Comparison of ENCODE assay signal across 1 cellular context in genomic region chr1:171485375-171486047, GRCh38.
TF ChIP-seq lines count a peak whose summit lies in the region.

Gene PRRC2C (plus strand): TSS chr1:171485530. CDS start chr1:171512089, 26,559 bp downstream.

TF ChIP-seq in HepG2, 621 proteins besides CTCF, POLR2A, EP300 and RAD21 (continued from another document and continues in another):
- TF ChIP-seq PREB (CRISPR knock-in tag; IDR thresholded peaks at IDR 0.05) (no peak), ISL2 (CRISPR knock-in tag; IDR thresholded peaks at IDR 0.05) (no peak), ZNF770 (CRISPR knock-in tag; IDR thresholded peaks at IDR 0.05) (no peak), ZNF414 (CRISPR knock-in tag; IDR thresholded peaks at IDR 0.05) (no peak), GABPA (IDR thresholded peaks at IDR 0.05; ENCODE audit: low read depth, low read length) (no peak), GABPA (CRISPR knock-in tag; IDR thresholded peaks at IDR 0.05; ENCODE audit: low read depth) (peak; percentile 65), HOXA7 (CRISPR knock-in tag; IDR thresholded peaks at IDR 0.05) (no peak), FOXO1 (CRISPR knock-in tag; IDR thresholded peaks at IDR 0.05) (no peak), KLF15 (CRISPR knock-in tag; IDR thresholded peaks at IDR 0.05; ENCODE audit: borderline replicate concordance) (no peak), ZFP36L1 (CRISPR knock-in tag; IDR thresholded peaks at IDR 0.05) (0 out of 2 replicates have a peak, but pooled peaks have one; percentile 6), ZMAT3 (CRISPR knock-in tag; conservative IDR thresholded peaks at IDR 0.05) (no peak), SMAD1 (CRISPR knock-in tag; IDR thresholded peaks at IDR 0.05; ENCODE audit: borderline replicate concordance, low read depth) (peak; percentile 92; the same call in 1 of the 2 replicates), ZFP37 (CRISPR knock-in tag; IDR thresholded peaks at IDR 0.05; ENCODE audit: borderline replicate concordance) (no peak), RXRA (CRISPR knock-in tag; IDR thresholded peaks at IDR 0.05) (no peak; the same call in none of the 2 replicates), DMAP1 (CRISPR knock-in tag; IDR thresholded peaks at IDR 0.05) (peak; percentile 55; the same call in 1 of the 2 replicates), GLI4 (CRISPR knock-in tag; IDR thresholded peaks at IDR 0.05; ENCODE audit: borderline replicate concordance) (0 out of 2 replicates have a peak, but pooled peaks have one; percentile 25), ZNF710 (CRISPR knock-in tag; IDR thresholded peaks at IDR 0.05; ENCODE audit: borderline replicate concordance) (no peak), DNMT1 (CRISPR knock-in tag; IDR thresholded peaks at IDR 0.05) (no peak), ZNF687 (CRISPR knock-in tag; IDR thresholded peaks at IDR 0.05) (peak; percentile 90), SRSF1 (optimal IDR thresholded peaks at IDR 0.05; ENCODE audit: low read depth, low read length) (peak; percentile 79), IRX3 (CRISPR knock-in tag; IDR thresholded peaks at IDR 0.05; ENCODE audit: borderline replicate concordance, low read depth) (no peak), REST (IDR thresholded peaks at IDR 0.05; ENCODE audit: borderline replicate concordance in 1 of 2, low read depth in 1 of 2, low read length in 2 of 2) (no peak), ZNF383 (CRISPR knock-in tag; IDR thresholded peaks at IDR 0.05; ENCODE audit: borderline replicate concordance) (no peak), MTA3 (CRISPR knock-in tag; IDR thresholded peaks at IDR 0.05) (no peak), RARG (CRISPR knock-in tag; IDR thresholded peaks at IDR 0.05; ENCODE audit: low read depth) (no peak), SIN3B (IDR thresholded peaks at IDR 0.05; ENCODE audit: low read length) (no peak), ZNF552 (CRISPR knock-in tag; IDR thresholded peaks at IDR 0.05; ENCODE audit: borderline replicate concordance) (no peak)
- TF ChIP-seq, protein P1, sequence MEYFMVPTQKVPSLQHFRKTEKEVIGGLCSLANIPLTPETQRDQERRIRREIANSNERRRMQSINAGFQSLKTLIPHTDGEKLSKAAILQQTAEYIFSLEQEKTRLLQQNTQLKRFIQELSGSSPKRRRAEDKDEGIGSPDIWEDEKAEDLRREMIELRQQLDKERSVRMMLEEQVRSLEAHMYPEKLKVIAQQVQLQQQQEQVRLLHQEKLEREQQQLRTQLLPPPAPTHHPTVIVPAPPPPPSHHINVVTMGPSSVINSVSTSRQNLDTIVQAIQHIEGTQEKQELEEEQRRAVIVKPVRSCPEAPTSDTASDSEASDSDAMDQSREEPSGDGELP (IDR thresholded peaks at IDR 0.05; ENCODE audit: borderline replicate concordance, low read depth), result no peak
- TF ChIP-seq, protein P2, sequence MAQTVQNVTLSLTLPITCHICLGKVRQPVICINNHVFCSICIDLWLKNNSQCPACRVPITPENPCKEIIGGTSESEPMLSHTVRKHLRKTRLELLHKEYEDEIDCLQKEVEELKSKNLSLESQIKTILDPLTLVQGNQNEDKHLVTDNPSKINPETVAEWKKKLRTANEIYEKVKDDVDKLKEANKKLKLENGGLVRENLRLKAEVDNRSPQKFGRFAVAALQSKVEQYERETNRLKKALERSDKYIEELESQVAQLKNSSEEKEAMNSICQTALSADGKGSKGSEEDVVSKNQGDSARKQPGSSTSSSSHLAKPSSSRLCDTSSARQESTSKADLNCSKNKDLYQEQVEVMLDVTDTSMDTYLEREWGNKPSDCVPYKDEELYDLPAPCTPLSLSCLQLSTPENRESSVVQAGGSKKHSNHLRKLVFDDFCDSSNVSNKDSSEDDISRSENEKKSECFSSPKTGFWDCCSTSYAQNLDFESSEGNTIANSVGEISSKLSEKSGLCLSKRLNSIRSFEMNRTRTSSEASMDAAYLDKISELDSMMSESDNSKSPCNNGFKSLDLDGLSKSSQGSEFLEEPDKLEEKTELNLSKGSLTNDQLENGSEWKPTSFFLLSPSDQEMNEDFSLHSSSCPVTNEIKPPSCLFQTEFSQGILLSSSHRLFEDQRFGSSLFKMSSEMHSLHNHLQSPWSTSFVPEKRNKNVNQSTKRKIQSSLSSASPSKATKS (CRISPR knock-in tag; IDR thresholded peaks at IDR 0.05), result peak; percentile 94; the same call in 1 of the 2 replicates
- TF ChIP-seq, protein P3, sequence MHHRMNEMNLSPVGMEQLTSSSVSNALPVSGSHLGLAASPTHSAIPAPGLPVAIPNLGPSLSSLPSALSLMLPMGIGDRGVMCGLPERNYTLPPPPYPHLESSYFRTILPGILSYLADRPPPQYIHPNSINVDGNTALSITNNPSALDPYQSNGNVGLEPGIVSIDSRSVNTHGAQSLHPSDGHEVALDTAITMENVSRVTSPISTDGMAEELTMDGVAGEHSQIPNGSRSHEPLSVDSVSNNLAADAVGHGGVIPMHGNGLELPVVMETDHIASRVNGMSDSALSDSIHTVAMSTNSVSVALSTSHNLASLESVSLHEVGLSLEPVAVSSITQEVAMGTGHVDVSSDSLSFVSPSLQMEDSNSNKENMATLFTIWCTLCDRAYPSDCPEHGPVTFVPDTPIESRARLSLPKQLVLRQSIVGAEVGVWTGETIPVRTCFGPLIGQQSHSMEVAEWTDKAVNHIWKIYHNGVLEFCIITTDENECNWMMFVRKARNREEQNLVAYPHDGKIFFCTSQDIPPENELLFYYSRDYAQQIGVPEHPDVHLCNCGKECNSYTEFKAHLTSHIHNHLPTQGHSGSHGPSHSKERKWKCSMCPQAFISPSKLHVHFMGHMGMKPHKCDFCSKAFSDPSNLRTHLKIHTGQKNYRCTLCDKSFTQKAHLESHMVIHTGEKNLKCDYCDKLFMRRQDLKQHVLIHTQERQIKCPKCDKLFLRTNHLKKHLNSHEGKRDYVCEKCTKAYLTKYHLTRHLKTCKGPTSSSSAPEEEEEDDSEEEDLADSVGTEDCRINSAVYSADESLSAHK (CRISPR knock-in tag; IDR thresholded peaks at IDR 0.05; ENCODE audit: borderline replicate concordance), result no peak
